ENCODE assay signal across 2 cellular contexts in the genomic region with DNA sequence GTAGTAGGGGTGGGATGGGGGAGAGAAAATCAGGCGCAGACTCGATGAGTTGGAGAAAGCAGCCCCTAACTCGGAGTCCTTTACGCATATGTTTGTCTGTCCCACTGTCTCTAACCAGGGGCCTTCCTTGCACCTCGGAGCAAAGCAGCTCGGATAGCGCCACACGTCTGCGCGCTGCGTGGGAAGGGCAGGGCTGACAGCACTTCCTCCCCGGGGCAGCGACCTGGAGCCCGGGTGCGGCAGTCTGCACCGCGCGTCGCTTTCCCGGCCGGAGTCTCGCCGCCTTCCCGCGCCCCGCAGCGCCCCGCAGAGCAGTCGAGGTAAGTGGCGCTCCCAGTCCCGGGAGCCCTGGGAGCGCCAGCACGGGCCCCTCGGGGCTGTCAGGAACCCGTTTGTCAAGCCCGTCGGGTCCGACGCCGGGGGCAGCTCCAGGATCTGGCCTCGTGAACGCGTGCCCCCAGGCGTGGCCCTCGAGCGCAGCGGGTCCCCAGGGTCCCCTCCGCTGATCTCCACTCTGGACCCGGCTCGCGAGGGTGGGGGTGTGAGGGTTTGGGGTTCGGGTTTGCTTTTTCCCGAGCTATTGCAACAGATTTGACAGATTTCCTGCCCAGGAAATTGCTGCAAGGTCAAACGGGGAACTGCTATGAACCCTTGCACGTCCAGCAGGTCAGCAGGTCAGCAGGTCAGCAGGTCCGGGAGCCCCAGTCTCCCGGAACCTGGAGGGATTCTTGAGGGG.
TF ChIP-seq lines count a peak whose summit lies in the region.

No MANE protein-coding gene starts in this region.

TF ChIP-seq in liver, 16 proteins besides CTCF, POLR2A, EP300 and RAD21:
- TF ChIP-seq HNF4G (IDR thresholded peaks at IDR 0.05) (no peak), YY1 (IDR thresholded peaks at IDR 0.05) (no peak), TAF1 (conservative IDR thresholded peaks at IDR 0.05) (no peak), GABPA (IDR thresholded peaks at IDR 0.05 in 1 of 2, conservative IDR thresholded peaks at IDR 0.05 in 1 of 2) (no peak), FOXA1 (IDR thresholded peaks at IDR 0.05) (no peak), EGR1 (IDR thresholded peaks at IDR 0.05; ENCODE audit: low read depth in 2 of 2) (peak in 1 of 2 donors; percentile 10), FOXA2 (IDR thresholded peaks at IDR 0.05) (no peak), HNF4A (conservative IDR thresholded peaks at IDR 0.05) (peak; percentile 63 to 79), RXRA (IDR thresholded peaks at IDR 0.05) (peak; percentile 92 to 97), SP1 (IDR thresholded peaks at IDR 0.05) (peak; percentile 66), JUND (IDR thresholded peaks at IDR 0.05) (peak in 1 of 2 donors; percentile 32), NR2F2 (IDR thresholded peaks at IDR 0.05) (peak; percentile 94)
- TF ChIP-seq, protein P1, sequence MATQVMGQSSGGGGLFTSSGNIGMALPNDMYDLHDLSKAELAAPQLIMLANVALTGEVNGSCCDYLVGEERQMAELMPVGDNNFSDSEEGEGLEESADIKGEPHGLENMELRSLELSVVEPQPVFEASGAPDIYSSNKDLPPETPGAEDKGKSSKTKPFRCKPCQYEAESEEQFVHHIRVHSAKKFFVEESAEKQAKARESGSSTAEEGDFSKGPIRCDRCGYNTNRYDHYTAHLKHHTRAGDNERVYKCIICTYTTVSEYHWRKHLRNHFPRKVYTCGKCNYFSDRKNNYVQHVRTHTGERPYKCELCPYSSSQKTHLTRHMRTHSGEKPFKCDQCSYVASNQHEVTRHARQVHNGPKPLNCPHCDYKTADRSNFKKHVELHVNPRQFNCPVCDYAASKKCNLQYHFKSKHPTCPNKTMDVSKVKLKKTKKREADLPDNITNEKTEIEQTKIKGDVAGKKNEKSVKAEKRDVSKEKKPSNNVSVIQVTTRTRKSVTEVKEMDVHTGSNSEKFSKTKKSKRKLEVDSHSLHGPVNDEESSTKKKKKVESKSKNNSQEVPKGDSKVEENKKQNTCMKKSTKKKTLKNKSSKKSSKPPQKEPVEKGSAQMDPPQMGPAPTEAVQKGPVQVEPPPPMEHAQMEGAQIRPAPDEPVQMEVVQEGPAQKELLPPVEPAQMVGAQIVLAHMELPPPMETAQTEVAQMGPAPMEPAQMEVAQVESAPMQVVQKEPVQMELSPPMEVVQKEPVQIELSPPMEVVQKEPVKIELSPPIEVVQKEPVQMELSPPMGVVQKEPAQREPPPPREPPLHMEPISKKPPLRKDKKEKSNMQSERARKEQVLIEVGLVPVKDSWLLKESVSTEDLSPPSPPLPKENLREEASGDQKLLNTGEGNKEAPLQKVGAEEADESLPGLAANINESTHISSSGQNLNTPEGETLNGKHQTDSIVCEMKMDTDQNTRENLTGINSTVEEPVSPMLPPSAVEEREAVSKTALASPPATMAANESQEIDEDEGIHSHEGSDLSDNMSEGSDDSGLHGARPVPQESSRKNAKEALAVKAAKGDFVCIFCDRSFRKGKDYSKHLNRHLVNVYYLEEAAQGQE (IDR thresholded peaks at IDR 0.05) = no peak
- TF ChIP-seq, protein P2, sequence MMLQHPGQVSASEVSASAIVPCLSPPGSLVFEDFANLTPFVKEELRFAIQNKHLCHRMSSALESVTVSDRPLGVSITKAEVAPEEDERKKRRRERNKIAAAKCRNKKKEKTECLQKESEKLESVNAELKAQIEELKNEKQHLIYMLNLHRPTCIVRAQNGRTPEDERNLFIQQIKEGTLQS (IDR thresholded peaks at IDR 0.05) = peak; percentile 40
- TF ChIP-seq, protein P3, sequence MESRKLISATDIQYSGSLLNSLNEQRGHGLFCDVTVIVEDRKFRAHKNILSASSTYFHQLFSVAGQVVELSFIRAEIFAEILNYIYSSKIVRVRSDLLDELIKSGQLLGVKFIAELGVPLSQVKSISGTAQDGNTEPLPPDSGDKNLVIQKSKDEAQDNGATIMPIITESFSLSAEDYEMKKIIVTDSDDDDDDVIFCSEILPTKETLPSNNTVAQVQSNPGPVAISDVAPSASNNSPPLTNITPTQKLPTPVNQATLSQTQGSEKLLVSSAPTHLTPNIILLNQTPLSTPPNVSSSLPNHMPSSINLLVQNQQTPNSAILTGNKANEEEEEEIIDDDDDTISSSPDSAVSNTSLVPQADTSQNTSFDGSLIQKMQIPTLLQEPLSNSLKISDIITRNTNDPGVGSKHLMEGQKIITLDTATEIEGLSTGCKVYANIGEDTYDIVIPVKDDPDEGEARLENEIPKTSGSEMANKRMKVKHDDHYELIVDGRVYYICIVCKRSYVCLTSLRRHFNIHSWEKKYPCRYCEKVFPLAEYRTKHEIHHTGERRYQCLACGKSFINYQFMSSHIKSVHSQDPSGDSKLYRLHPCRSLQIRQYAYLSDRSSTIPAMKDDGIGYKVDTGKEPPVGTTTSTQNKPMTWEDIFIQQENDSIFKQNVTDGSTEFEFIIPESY (IDR thresholded peaks at IDR 0.05) = peak; percentile 22
- TF ChIP-seq, protein P4, sequence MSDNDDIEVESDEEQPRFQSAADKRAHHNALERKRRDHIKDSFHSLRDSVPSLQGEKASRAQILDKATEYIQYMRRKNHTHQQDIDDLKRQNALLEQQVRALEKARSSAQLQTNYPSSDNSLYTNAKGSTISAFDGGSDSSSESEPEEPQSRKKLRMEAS (IDR thresholded peaks at IDR 0.05) = peak; percentile 50

TF ChIP-seq in HepG2, 621 proteins besides CTCF, POLR2A, EP300 and RAD21:
- TF ChIP-seq KLF13 (CRISPR knock-in tag; IDR thresholded peaks at IDR 0.05) (no peak), KLF12 (CRISPR knock-in tag; IDR thresholded peaks at IDR 0.05; ENCODE audit: borderline replicate concordance) (no peak), ZKSCAN8 (CRISPR knock-in tag; IDR thresholded peaks at IDR 0.05; ENCODE audit: borderline replicate concordance) (no peak), ZNF121 (CRISPR knock-in tag; IDR thresholded peaks at IDR 0.05) (no peak), ZNF160 (CRISPR knock-in tag; IDR thresholded peaks at IDR 0.05) (no peak), TCF7L2 (IDR thresholded peaks at IDR 0.05; ENCODE audit: low read depth, low read length) (no peak), ZNF598 (CRISPR knock-in tag; IDR thresholded peaks at IDR 0.05; ENCODE audit: borderline replicate concordance) (no peak), ZNF430 (CRISPR knock-in tag; IDR thresholded peaks at IDR 0.05) (no peak), MBNL3 (CRISPR knock-in tag; conservative IDR thresholded peaks at IDR 0.05) (no peak), KAT8 (CRISPR knock-in tag; IDR thresholded peaks at IDR 0.05) (no peak), ZFX (CRISPR knock-in tag; IDR thresholded peaks at IDR 0.05; ENCODE audit: low read depth) (no peak), ZFP36 (IDR thresholded peaks at IDR 0.05; ENCODE audit: borderline replicate concordance, low read depth, low read length, partially characterized antibody) (no peak)
- TF ChIP-seq, protein P5, sequence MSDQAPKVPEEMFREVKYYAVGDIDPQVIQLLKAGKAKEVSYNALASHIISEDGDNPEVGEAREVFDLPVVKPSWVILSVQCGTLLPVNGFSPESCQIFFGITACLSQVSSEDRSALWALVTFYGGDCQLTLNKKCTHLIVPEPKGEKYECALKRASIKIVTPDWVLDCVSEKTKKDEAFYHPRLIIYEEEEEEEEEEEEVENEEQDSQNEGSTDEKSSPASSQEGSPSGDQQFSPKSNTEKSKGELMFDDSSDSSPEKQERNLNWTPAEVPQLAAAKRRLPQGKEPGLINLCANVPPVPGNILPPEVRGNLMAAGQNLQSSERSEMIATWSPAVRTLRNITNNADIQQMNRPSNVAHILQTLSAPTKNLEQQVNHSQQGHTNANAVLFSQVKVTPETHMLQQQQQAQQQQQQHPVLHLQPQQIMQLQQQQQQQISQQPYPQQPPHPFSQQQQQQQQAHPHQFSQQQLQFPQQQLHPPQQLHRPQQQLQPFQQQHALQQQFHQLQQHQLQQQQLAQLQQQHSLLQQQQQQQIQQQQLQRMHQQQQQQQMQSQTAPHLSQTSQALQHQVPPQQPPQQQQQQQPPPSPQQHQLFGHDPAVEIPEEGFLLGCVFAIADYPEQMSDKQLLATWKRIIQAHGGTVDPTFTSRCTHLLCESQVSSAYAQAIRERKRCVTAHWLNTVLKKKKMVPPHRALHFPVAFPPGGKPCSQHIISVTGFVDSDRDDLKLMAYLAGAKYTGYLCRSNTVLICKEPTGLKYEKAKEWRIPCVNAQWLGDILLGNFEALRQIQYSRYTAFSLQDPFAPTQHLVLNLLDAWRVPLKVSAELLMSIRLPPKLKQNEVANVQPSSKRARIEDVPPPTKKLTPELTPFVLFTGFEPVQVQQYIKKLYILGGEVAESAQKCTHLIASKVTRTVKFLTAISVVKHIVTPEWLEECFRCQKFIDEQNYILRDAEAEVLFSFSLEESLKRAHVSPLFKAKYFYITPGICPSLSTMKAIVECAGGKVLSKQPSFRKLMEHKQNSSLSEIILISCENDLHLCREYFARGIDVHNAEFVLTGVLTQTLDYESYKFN (CRISPR knock-in tag; conservative IDR thresholded peaks at IDR 0.05) = no peak
- TF ChIP-seq, protein P6, sequence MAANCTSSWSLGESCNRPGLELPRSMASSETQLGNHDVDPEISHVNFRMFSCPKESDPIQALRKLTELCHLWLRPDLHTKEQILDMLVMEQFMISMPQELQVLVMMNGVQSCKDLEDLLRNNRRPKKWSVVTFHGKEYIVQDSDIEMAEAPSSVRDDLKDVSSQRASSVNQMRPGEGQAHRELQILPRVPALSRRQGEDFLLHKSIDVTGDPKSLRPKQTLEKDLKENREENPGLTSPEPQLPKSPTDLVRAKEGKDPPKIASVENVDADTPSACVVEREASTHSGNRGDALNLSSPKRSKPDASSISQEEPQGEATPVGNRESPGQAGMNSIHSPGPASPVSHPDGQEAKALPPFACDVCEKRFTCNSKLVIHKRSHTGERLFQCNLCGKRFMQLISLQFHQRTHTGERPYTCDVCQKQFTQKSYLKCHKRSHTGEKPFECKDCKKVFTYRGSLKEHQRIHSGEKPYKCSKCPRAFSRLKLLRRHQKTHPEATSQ (CRISPR knock-in tag; IDR thresholded peaks at IDR 0.05; ENCODE audit: borderline replicate concordance) = no peak
